ENCODE assay signal across 1 cellular context in the genomic region with DNA sequence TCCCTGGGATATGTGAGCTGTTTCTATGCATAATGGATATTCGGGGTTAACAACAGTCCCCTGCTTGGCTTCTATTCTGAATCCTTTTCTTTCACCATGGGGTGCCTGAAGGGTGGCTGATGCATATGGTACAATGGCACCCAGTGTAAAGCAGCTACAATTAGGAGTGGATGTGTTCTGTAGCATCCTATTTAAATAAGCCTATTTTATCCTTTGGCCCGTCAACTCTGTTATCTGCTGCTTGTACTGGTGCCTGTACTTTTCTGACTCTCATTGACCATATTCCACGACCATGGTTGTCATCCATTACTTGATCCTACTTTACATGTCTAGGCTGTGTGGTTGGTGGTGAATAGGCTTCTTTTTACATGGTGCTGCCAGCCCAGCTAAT.
TF ChIP-seq lines count a peak whose summit lies in the region.

No MANE protein-coding gene starts in this region.

TF ChIP-seq in GM12878, 131 proteins besides CTCF, POLR2A, EP300 and RAD21:
- TF ChIP-seq, protein P1, sequence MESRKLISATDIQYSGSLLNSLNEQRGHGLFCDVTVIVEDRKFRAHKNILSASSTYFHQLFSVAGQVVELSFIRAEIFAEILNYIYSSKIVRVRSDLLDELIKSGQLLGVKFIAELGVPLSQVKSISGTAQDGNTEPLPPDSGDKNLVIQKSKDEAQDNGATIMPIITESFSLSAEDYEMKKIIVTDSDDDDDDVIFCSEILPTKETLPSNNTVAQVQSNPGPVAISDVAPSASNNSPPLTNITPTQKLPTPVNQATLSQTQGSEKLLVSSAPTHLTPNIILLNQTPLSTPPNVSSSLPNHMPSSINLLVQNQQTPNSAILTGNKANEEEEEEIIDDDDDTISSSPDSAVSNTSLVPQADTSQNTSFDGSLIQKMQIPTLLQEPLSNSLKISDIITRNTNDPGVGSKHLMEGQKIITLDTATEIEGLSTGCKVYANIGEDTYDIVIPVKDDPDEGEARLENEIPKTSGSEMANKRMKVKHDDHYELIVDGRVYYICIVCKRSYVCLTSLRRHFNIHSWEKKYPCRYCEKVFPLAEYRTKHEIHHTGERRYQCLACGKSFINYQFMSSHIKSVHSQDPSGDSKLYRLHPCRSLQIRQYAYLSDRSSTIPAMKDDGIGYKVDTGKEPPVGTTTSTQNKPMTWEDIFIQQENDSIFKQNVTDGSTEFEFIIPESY (IDR thresholded peaks at IDR 0.05): no peak
- TF ChIP-seq BMI1 (IDR thresholded peaks at IDR 0.05; ENCODE audit: borderline replicate concordance) (no peak), CBX5 (IDR thresholded peaks at IDR 0.05; ENCODE audit: low read depth) (0 out of 2 replicates have a peak, but pooled peaks have one; percentile 10)
